In the genomic region with DNA sequence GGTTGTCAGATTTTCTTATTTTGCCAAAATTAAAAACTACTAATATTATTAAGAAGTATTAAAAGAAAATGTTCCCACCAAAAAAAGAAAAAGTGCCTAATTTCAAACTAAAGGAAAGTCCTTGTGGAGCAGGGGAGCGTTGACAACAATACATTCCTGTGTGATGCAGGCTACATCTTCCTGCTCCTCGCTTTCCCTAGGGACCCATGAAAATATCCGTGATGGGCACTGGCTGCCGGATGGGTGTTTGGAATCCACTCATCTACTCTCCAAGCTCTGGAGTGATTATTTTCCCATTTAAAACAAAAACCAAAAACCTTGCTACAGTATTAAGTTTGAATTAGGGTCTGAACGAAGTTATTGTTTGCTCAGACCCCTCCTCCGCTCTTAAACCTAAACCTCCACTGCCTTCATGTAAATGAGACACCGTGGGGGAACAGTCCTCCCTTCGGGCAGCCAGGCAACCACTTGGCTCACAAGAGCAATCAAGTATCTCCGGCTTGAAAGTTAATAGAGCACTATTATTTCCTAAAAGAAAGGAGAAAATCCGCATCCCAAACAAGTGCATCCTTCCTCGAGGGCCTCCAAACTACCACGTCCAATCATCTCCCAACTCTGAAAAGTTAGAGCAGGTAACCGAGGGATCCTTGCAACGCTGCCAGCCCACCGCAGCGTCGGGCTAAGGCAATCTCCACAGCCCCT, we compare ENCODE assay signal across 1 cellular context.
TF ChIP-seq lines count a peak whose summit lies in the region.

No MANE protein-coding gene starts in this region.

TF ChIP-seq in HepG2, 621 proteins besides CTCF, POLR2A, EP300 and RAD21 (continued from another document):
- TF ChIP-seq, protein P1, sequence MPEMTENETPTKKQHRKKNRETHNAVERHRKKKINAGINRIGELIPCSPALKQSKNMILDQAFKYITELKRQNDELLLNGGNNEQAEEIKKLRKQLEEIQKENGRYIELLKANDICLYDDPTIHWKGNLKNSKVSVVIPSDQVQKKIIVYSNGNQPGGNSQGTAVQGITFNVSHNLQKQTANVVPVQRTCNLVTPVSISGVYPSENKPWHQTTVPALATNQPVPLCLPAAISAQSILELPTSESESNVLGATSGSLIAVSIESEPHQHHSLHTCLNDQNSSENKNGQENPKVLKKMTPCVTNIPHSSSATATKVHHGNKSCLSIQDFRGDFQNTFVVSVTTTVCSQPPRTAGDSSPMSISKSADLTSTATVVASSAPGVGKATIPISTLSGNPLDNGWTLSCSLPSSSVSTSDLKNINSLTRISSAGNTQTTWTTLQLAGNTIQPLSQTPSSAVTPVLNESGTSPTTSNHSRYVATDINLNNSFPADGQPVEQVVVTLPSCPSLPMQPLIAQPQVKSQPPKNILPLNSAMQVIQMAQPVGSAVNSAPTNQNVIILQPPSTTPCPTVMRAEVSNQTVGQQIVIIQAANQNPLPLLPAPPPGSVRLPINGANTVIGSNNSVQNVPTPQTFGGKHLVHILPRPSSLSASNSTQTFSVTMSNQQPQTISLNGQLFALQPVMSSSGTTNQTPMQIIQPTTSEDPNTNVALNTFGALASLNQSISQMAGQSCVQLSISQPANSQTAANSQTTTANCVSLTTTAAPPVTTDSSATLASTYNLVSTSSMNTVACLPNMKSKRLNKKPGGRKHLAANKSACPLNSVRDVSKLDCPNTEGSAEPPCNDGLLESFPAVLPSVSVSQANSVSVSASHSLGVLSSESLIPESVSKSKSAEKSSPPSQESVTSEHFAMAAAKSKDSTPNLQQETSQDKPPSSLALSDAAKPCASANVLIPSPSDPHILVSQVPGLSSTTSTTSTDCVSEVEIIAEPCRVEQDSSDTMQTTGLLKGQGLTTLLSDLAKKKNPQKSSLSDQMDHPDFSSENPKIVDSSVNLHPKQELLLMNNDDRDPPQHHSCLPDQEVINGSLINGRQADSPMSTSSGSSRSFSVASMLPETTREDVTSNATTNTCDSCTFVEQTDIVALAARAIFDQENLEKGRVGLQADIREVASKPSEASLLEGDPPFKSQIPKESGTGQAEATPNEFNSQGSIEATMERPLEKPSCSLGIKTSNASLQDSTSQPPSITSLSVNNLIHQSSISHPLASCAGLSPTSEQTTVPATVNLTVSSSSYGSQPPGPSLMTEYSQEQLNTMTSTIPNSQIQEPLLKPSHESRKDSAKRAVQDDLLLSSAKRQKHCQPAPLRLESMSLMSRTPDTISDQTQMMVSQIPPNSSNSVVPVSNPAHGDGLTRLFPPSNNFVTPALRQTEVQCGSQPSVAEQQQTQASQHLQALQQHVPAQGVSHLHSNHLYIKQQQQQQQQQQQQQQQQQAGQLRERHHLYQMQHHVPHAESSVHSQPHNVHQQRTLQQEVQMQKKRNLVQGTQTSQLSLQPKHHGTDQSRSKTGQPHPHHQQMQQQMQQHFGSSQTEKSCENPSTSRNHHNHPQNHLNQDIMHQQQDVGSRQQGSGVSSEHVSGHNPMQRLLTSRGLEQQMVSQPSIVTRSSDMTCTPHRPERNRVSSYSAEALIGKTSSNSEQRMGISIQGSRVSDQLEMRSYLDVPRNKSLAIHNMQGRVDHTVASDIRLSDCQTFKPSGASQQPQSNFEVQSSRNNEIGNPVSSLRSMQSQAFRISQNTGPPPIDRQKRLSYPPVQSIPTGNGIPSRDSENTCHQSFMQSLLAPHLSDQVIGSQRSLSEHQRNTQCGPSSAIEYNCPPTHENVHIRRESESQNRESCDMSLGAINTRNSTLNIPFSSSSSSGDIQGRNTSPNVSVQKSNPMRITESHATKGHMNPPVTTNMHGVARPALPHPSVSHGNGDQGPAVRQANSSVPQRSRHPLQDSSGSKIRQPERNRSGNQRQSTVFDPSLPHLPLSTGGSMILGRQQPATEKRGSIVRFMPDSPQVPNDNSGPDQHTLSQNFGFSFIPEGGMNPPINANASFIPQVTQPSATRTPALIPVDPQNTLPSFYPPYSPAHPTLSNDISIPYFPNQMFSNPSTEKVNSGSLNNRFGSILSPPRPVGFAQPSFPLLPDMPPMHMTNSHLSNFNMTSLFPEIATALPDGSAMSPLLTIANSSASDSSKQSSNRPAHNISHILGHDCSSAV (CRISPR knock-in tag; IDR thresholded peaks at IDR 0.05; ENCODE audit: borderline replicate concordance): 0 out of 2 replicates have a peak, but pooled peaks have one; percentile 41
- TF ChIP-seq MTF2 (CRISPR knock-in tag; IDR thresholded peaks at IDR 0.05; ENCODE audit: borderline replicate concordance) (no peak), NFATC3 (CRISPR knock-in tag; IDR thresholded peaks at IDR 0.05) (0 out of 2 replicates have a peak, but pooled peaks have one; percentile 36), MLLT10 (CRISPR knock-in tag; IDR thresholded peaks at IDR 0.05) (no peak), ZNF296 (CRISPR knock-in tag; conservative IDR thresholded peaks at IDR 0.05) (no peak), ZMYM3 (CRISPR knock-in tag; IDR thresholded peaks at IDR 0.05) (no peak), KMT2A (CRISPR knock-in tag; IDR thresholded peaks at IDR 0.05) (no peak), ATAD3A (CRISPR knock-in tag; IDR thresholded peaks at IDR 0.05) (no peak), ZMYM2 (CRISPR knock-in tag; IDR thresholded peaks at IDR 0.05) (no peak), ZNF772 (CRISPR knock-in tag; IDR thresholded peaks at IDR 0.05) (no peak), NR2F6 (IDR thresholded peaks at IDR 0.05) (no peak), NR2F6 (CRISPR knock-in tag; IDR thresholded peaks at IDR 0.05) (no peak), ZNF674 (CRISPR knock-in tag; IDR thresholded peaks at IDR 0.05; ENCODE audit: low read depth) (no peak)
- TF ChIP-seq, protein P2, sequence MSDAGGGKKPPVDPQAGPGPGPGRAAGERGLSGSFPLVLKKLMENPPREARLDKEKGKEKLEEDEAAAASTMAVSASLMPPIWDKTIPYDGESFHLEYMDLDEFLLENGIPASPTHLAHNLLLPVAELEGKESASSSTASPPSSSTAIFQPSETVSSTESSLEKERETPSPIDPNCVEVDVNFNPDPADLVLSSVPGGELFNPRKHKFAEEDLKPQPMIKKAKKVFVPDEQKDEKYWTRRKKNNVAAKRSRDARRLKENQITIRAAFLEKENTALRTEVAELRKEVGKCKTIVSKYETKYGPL (CRISPR knock-in tag; IDR thresholded peaks at IDR 0.05): no peak
- TF ChIP-seq, protein P3, sequence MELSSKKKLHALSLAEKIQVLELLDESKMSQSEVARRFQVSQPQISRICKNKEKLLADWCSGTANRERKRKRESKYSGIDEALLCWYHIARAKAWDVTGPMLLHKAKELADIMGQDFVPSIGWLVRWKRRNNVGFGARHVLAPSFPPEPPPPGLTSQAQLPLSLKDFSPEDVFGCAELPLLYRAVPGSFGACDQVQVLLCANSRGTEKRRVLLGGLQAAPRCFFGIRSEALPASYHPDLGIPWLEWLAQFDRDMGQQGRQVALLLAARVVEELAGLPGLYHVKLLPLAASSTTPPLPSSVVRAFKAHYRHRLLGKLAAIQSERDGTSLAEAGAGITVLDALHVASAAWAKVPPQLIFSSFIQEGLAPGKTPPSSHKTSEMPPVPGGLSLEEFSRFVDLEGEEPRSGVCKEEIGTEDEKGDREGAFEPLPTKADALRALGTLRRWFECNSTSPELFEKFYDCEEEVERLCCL (CRISPR knock-in tag; IDR thresholded peaks at IDR 0.05; ENCODE audit: borderline replicate concordance): no peak
- TF ChIP-seq, protein P4, sequence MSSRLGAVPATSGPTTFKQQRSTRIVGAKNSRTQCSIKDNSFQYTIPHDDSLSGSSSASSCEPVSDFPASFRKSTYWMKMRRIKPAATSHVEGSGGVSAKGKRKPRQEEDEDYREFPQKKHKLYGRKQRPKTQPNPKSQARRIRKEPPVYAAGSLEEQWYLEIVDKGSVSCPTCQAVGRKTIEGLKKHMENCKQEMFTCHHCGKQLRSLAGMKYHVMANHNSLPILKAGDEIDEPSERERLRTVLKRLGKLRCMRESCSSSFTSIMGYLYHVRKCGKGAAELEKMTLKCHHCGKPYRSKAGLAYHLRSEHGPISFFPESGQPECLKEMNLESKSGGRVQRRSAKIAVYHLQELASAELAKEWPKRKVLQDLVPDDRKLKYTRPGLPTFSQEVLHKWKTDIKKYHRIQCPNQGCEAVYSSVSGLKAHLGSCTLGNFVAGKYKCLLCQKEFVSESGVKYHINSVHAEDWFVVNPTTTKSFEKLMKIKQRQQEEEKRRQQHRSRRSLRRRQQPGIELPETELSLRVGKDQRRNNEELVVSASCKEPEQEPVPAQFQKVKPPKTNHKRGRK (CRISPR knock-in tag; IDR thresholded peaks at IDR 0.05): no peak
TF ChIP-seq in HepG2: peak in this region for 10.
